Comparison of ENCODE assay signal across 23 cellular contexts in the genomic region with DNA sequence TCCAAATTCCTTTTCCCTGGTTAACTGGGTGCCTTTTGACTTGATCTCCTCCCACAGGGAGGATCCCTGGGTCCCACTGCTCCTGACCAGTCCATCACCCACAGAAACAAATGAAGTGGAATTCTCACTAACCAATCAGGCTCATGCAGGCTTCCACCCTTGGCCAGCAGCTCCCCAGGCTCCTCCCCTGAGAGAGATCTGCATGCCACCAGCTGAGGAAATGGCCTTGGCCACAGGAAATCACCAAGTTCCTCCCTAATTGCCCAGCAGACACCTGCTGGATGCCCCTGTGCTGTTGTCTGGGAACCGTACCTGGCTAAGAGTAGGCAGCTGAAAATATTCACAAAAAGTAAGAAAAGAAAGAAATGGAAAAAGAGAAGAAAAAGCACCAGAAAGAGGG.
DNase-seq lines count a peak whose midpoint lies in the region; ATAC-seq lines count a peak whose summit lies in the region.
"Had no signal": no experiment of that assay in that cellular context is flagged by ENCODE, and none has a peak within 500 bp of the region (broad histone marks: within the 10 kb centered on the region; RNA-seq: fewer than 3 reads in every experiment).

No MANE protein-coding gene starts in this region.

- ATAC-seq in activated T-helper 17 cell treated with anti-CD3 and anti-CD28 coated beads, Interleukin-2, amount 50 U/mL, for 72 hours (replicated peaks), result no peak
- ATAC-seq: A549, GM12878, T-helper 17 cell had no signal

- no peaks in the 10 kb centered on the region for H3K9me3 Mint-ChIP-seq in activated naive CD4-positive, alpha-beta T cell treated with anti-CD3 and anti-CD28 coated beads, Interleukin-2, amount 50 U/mL, for 24 hours
- peaks cover 4% of the 10 kb centered on the region for H3K9me3 Mint-ChIP-seq in activated T-helper 17 cell treated with anti-CD3 and anti-CD28 coated beads, Interleukin-2, amount 50 U/mL, for 72 hours
- H3K9me3 Mint-ChIP-seq: activated naive CD8-positive, alpha-beta T cell treated with anti-CD3 and anti-CD28 coated beads for 36 hours; CD4-positive, alpha-beta memory T cell; nephron progenitor cell; stimulated activated naive CD8-positive, alpha-beta T cell treated with anti-CD3 and anti-CD28 coated beads, Interleukin-15, Interleukin-2, amounts not matched to agents 100 ng/mL and 50 ng/mL, for 24 hours had no signal

- no peaks in the 10 kb centered on the region for H3K27me3 Mint-ChIP-seq in activated naive CD4-positive, alpha-beta T cell treated with anti-CD3 and anti-CD28 coated beads, Interleukin-2, amount 50 U/mL, for 24 hours
- H3K27me3 Mint-ChIP-seq in activated T-helper 17 cell treated with anti-CD3 and anti-CD28 coated beads, Interleukin-2, amount 50 U/mL, for 72 hours, result no peaks in the 10 kb centered on the region
- H3K27me3 Mint-ChIP-seq: activated naive CD8-positive, alpha-beta T cell treated with anti-CD3 and anti-CD28 coated beads for 36 hours; CD4-positive, alpha-beta memory T cell; stimulated activated naive CD8-positive, alpha-beta T cell treated with anti-CD3 and anti-CD28 coated beads, Interleukin-15, Interleukin-2, amounts not matched to agents 100 ng/mL and 50 ng/mL, for 24 hours had no signal

- DNase-seq in activated naive CD4-positive, alpha-beta T cell treated with Interleukin-2 at 50 U/mL for 16 hours, result no peak
- DNase-seq in NCI-H146 (lab: John Stamatoyannopoulos, UW), result peak; percentile 87
- DNase-seq in NOMO-1 treated with DMSO at 0.1 percent for 48 hours (lab: John Stamatoyannopoulos, UW; ENCODE audit: unreplicated experiment), result no peak
- DNase-seq in activated T-cell treated with anti-CD3 and anti-CD28 coated beads for 4 hours, result no peak
- DNase-seq in posterior cingulate gyrus, result no peak
- no peak for DNase-seq in ecto neural progenitor cell (ENCODE audit: low spot score)
- DNase-seq: activated effector memory CD4-positive, alpha-beta T cell treated with Interleukin-2 at 50 U/mL for 16 hours; activated naive CD8-positive, alpha-beta T cell treated with anti-CD3 and anti-CD28 coated beads for 36 hours; CD4-positive, alpha-beta memory T cell; effector memory CD4-positive, alpha-beta T cell; hypothalamus; KG1; NCI-H1417 treated with DMSO at 0.1 percent for 48 hours; NCI-H345; NCI-H774; nephron progenitor cell; T-helper 17 cell; testis had no signal

- H3K4me3 Mint-ChIP-seq in activated naive CD4-positive, alpha-beta T cell treated with anti-CD3 and anti-CD28 coated beads, Interleukin-2, amount 50 U/mL, for 24 hours, result peak overlapping the region; percentile 47
- H3K4me3 Mint-ChIP-seq in activated T-helper 17 cell treated with anti-CD3 and anti-CD28 coated beads, Interleukin-2, amount 50 U/mL, for 72 hours, result no peak overlapping the region
- H3K4me3 Mint-ChIP-seq: activated naive CD8-positive, alpha-beta T cell treated with anti-CD3 and anti-CD28 coated beads for 36 hours; nephron progenitor cell; stimulated activated naive CD8-positive, alpha-beta T cell treated with anti-CD3 and anti-CD28 coated beads, Interleukin-15, Interleukin-2, amounts not matched to agents 100 ng/mL and 50 ng/mL, for 24 hours; T-helper 17 cell had no signal

- no peaks in the 10 kb centered on the region for H3K36me3 Mint-ChIP-seq in activated naive CD4-positive, alpha-beta T cell treated with anti-CD3 and anti-CD28 coated beads, Interleukin-2, amount 50 U/mL, for 24 hours
- no peaks in the 10 kb centered on the region for H3K36me3 Mint-ChIP-seq in activated T-helper 17 cell treated with anti-CD3 and anti-CD28 coated beads, Interleukin-2, amount 50 U/mL, for 72 hours (ENCODE audit: low read depth)
- H3K36me3 Mint-ChIP-seq: activated naive CD8-positive, alpha-beta T cell treated with anti-CD3 and anti-CD28 coated beads for 36 hours; CD4-positive, alpha-beta memory T cell had no signal

- no peak overlapping the region for H3K27ac Mint-ChIP-seq in activated naive CD4-positive, alpha-beta T cell treated with anti-CD3 and anti-CD28 coated beads, Interleukin-2, amount 50 U/mL, for 24 hours
- peak overlapping the region; percentile 62 for H3K27ac Mint-ChIP-seq in activated T-helper 17 cell treated with anti-CD3 and anti-CD28 coated beads, Interleukin-2, amount 50 U/mL, for 72 hours
- H3K27ac Mint-ChIP-seq: activated naive CD8-positive, alpha-beta T cell treated with anti-CD3 and anti-CD28 coated beads for 36 hours; nephron progenitor cell; stimulated activated naive CD8-positive, alpha-beta T cell treated with anti-CD3 and anti-CD28 coated beads, Interleukin-15, Interleukin-2, amounts not matched to agents 100 ng/mL and 50 ng/mL, for 24 hours; T-helper 17 cell had no signal

- peaks cover 76% of the 10 kb centered on the region for H3K4me1 Mint-ChIP-seq in activated naive CD4-positive, alpha-beta T cell treated with anti-CD3 and anti-CD28 coated beads, Interleukin-2, amount 50 U/mL, for 24 hours
- H3K4me1 Mint-ChIP-seq in activated T-helper 17 cell treated with anti-CD3 and anti-CD28 coated beads, Interleukin-2, amount 50 U/mL, for 72 hours, result peaks cover 21% of the 10 kb centered on the region

- intact Hi-C loops in posterior cingulate gyrus (cut with DNase I), result no loop called here
